In genomic region chr7:130875265-130875741, GRCh38 we compare ENCODE assay signal across 8 cellular contexts.
DNase-seq lines count a peak whose midpoint lies in the region; ATAC-seq and TF ChIP-seq lines count a peak whose summit lies in the region.

No MANE protein-coding gene starts in this region.

- H3K9ac ChIP-seq in neural progenitor cell, result no peak overlapping the region

- peak; percentile 19 for DNase-seq in SKM-1 treated with dmso at 0.1 percent for 144 hours (lab: John Stamatoyannopoulos, UW; ENCODE audit: unreplicated experiment)
- DNase-seq in SKM-1 (lab: John Stamatoyannopoulos, UW; ENCODE audit: unreplicated experiment), result no peak
- peak; percentile 78 for DNase-seq in HuH-7 (ENCODE audit: low spot score)
- no peak for DNase-seq in activated B cell treated with CpG ODN at 0.5 μM for 24 hours
- DNase-seq in epithelial cell of prostate (ENCODE audit: low read depth, low spot score), result no peak
- peak; percentile 73 for DNase-seq in neural progenitor cell (ENCODE audit: low spot score)

- H2AFZ ChIP-seq in neural progenitor cell (replicated peaks), result no peak overlapping the region

- no peaks in the 10 kb centered on the region for H3K79me2 ChIP-seq in neural progenitor cell (ENCODE audit: low read depth)

- no peaks in the 10 kb centered on the region for H3K9me3 ChIP-seq in neural progenitor cell (ENCODE audit: low read depth)

- CTCF ChIA-PET in activated B cell treated with CpG ODN at 0.5 μM for 24 hours (lab: Charles Lee), result interaction anchor here (0.6 to 1.5 kb wide), 5 partner anchors 9 to 547 kb away, joined by 3 to 5 read pairs (median 4); no protein-coding TSS in a partner anchor

- H3K27ac ChIP-seq in epithelial cell of prostate (peak overlapping the region; percentile 100), neural progenitor cell (no peak overlapping the region)

- peaks cover 10% of the 10 kb centered on the region for H3F3A ChIP-seq in neural progenitor cell (ENCODE audit: low read depth)

- H3K36me3 Mint-ChIP-seq in activated B cell treated with CpG ODN at 0.5 μM for 24 hours (ENCODE audit: low read depth) (peaks cover 85% of the 10 kb centered on the region), neural progenitor cell (no peaks in the 10 kb centered on the region)

- no peak overlapping the region for H3K4me2 ChIP-seq in neural progenitor cell

- H3K27ac Mint-ChIP-seq in activated B cell treated with CpG ODN at 0.5 μM for 24 hours (no peak overlapping the region), neural progenitor cell (no peak overlapping the region)

- TF ChIP-seq CTCF in activated B cell treated with CpG ODN at 0.5 μM for 24 hours (IDR thresholded peaks at IDR 0.05) (no peak), neural progenitor cell (IDR thresholded peaks at IDR 0.05) (peak; percentile 80)

- H3K36me3 ChIP-seq in neural progenitor cell, result no peaks in the 10 kb centered on the region

- H3K9me3 Mint-ChIP-seq in activated B cell treated with CpG ODN at 0.5 μM for 24 hours (no peaks in the 10 kb centered on the region), neural progenitor cell (no peaks in the 10 kb centered on the region)

- H3K4me3 Mint-ChIP-seq in activated B cell treated with CpG ODN at 0.5 μM for 24 hours, result no peak overlapping the region
- no peak overlapping the region for H3K4me3 Mint-ChIP-seq in neural progenitor cell

- peak; percentile 81 for ATAC-seq in activated B cell treated with CpG ODN at 0.5 μM for 24 hours (ENCODE audit: low read depth)
- no peak for ATAC-seq in GM21528 (IDR thresholded peaks at IDR 0.05; ENCODE audit: low FRiP score, unreplicated experiment)
- no peak for ATAC-seq in GM21515 (IDR thresholded peaks at IDR 0.05; ENCODE audit: unreplicated experiment)

- intact Hi-C loops in activated B cell treated with CpG ODN at 0.5 μM for 24 hours (cut with micrococcal nuclease), result loop anchor here (1.0 kb wide), 2 partner anchors 165 to 549 kb away; no protein-coding TSS in a partner anchor

- H4K20me1 ChIP-seq in neural progenitor cell (ENCODE audit: low read depth), result no peaks in the 10 kb centered on the region

- POLR2A ChIA-PET in activated B cell treated with CpG ODN at 0.5 μM for 24 hours (lab: Charles Lee), result no interaction called here

- H3K4me3 ChIP-seq in neural progenitor cell, result no peak overlapping the region

- H3K27me3 Mint-ChIP-seq in activated B cell treated with CpG ODN at 0.5 μM for 24 hours, result no peaks in the 10 kb centered on the region
- H3K27me3 Mint-ChIP-seq in neural progenitor cell (ENCODE audit: insufficient read depth, low read depth), result peaks cover 2% of the 10 kb centered on the region

- no peaks in the 10 kb centered on the region for H3K27me3 ChIP-seq in neural progenitor cell

- peaks cover 14% of the 10 kb centered on the region for H3K4me1 ChIP-seq in neural progenitor cell

- H3K4me1 Mint-ChIP-seq in activated B cell treated with CpG ODN at 0.5 μM for 24 hours (peaks cover 24% of the 10 kb centered on the region), neural progenitor cell (peaks cover 30% of the 10 kb centered on the region)

Comparison
In these comparisons a context has a peak if more than half of its experiments do, and no peak if none do; other contexts are left out.
1. DNase-seq: peak in SKM-1 treated with dmso at 0.1 percent for 144 hours (single experiment), HuH-7 (single experiment) and neural progenitor cell (single experiment); none in SKM-1 (single experiment), activated B cell treated with CpG ODN at 0.5 μM for 24 hours (single experiment) and epithelial cell of prostate (single experiment).